9 cellular contexts compared by ENCODE assay signal in genomic region chr12:58919271-58920101, GRCh38. TPM values are rescaled to one million over a fixed set of nuclear protein-coding genes. Genes with fewer than 3 reads are reported as not detected.
A peak's percentile ranks its signal among the peaks of the same experiment; 100 is the strongest.
DNase-seq lines count a peak whose midpoint lies in the region; FAIRE-seq and TF ChIP-seq lines count a peak whose summit lies in the region.
"Had no signal": no experiment of that assay in that cellular context is flagged by ENCODE, and none has a peak within 500 bp of the region (broad histone marks: within the 10 kb centered on the region; RNA-seq: fewer than 3 reads in every experiment).

No MANE protein-coding gene starts in this region.

- H3K27me3 ChIP-seq in small intestine (ENCODE audit: control insufficient read depth in 2 of 2, insufficient read depth in 2 of 2, low read length in 2 of 2), result no peaks in the 10 kb centered on the region

- H3K4me3 Mint-ChIP-seq in activated T-cell treated with anti-CD3 and anti-CD28 coated beads, Interleukin-2, amount 50 U/mL, for 24 hours, result peak overlapping the region; percentile 10
- H3K4me3 Mint-ChIP-seq: activated naive CD4-positive, alpha-beta T cell treated with anti-CD3 and anti-CD28 coated beads, Interleukin-2, amount 50 U/mL, for 24 hours had no signal

- H3K27ac Mint-ChIP-seq in activated T-cell treated with anti-CD3 and anti-CD28 coated beads, Interleukin-2, amount 50 U/mL, for 24 hours, result no peak overlapping the region
- H3K27ac Mint-ChIP-seq: activated naive CD4-positive, alpha-beta T cell treated with anti-CD3 and anti-CD28 coated beads, Interleukin-2, amount 50 U/mL, for 24 hours had no signal

- in situ Hi-C loops in astrocyte of the cerebellum (cut with HindIII; ENCODE audit: low sequenced_read_pairs), result no loop called here

- H3K4me3 ChIP-seq in astrocyte of the cerebellum (ENCODE audit: low read depth, low read length) (peak overlapping the region; percentile 71), iPS-18c (ENCODE audit: insufficient read depth, low read depth, low read length) (peak overlapping the region; percentile 73), small intestine (ENCODE audit: low read depth in 1 of 2, low read length in 2 of 2) (peak overlapping the region; percentile 62 to 89)

- no peaks in the 10 kb centered on the region for H3K36me3 ChIP-seq in small intestine (ENCODE audit: control insufficient read depth in 2 of 2, insufficient read depth in 2 of 2, low read length in 2 of 2)

- 1 to 2% (median 1%) methylated on average over 48 to 49 of the region's 49 CpGs for WGBS in small intestine, 3 donors

- TF ChIP-seq EP300 in Ishikawa (IDR thresholded peaks at IDR 0.05; ENCODE audit: borderline replicate concordance), result no peak

- peak; percentile 28 for DNase-seq in activated T-cell treated with anti-CD3 and anti-CD28 coated beads, Interleukin-2, amount 50 U/mL, for 24 hours
- DNase-seq in activated T-cell treated with anti-CD3 and anti-CD28 coated beads, Interleukin-2, amount 50 U/mL, for 1 hour, result no peak
- DNase-seq in astrocyte of the cerebellum (ENCODE audit: low read depth) (no peak), small intestine (peak; percentile 74), NCI-H1105 (lab: John Stamatoyannopoulos, UW) (no peak), cerebellar cortex (ENCODE audit: low spot score) (no peak)

- H3K4me1 Mint-ChIP-seq in activated T-cell treated with anti-CD3 and anti-CD28 coated beads, Interleukin-2, amount 50 U/mL, for 24 hours (ENCODE audit: low read depth), result peaks cover 12% of the 10 kb centered on the region
- H3K4me1 Mint-ChIP-seq: activated naive CD4-positive, alpha-beta T cell treated with anti-CD3 and anti-CD28 coated beads, Interleukin-2, amount 50 U/mL, for 24 hours had no signal

- peaks cover 0 to 3% of the 10 kb centered on the region in 2 donors for H3K4me1 ChIP-seq in small intestine (ENCODE audit: control insufficient read depth in 2 of 2, insufficient read depth in 1 of 2, low read depth in 1 of 2, low read length in 1 of 2)

- peaks cover 48% of the 10 kb centered on the region for H3K27me3 Mint-ChIP-seq in activated T-cell treated with anti-CD3 and anti-CD28 coated beads, Interleukin-2, amount 50 U/mL, for 24 hours

- no peaks in the 10 kb centered on the region for H3K36me3 Mint-ChIP-seq in activated T-cell treated with anti-CD3 and anti-CD28 coated beads, Interleukin-2, amount 50 U/mL, for 24 hours (ENCODE audit: low read depth)
- H3K36me3 Mint-ChIP-seq: activated naive CD4-positive, alpha-beta T cell treated with anti-CD3 and anti-CD28 coated beads, Interleukin-2, amount 50 U/mL, for 24 hours had no signal

- no peaks in the 10 kb centered on the region for H3K9me3 Mint-ChIP-seq in activated T-cell treated with anti-CD3 and anti-CD28 coated beads, Interleukin-2, amount 50 U/mL, for 24 hours
- H3K9me3 Mint-ChIP-seq: activated naive CD4-positive, alpha-beta T cell treated with anti-CD3 and anti-CD28 coated beads, Interleukin-2, amount 50 U/mL, for 24 hours had no signal

- no peaks in the 10 kb centered on the region for H3K9me3 ChIP-seq in iPS-18c (ENCODE audit: control insufficient read depth, insufficient read depth, low read length)
- H3K9me3 ChIP-seq in small intestine (ENCODE audit: control insufficient read depth, low read depth), result no peaks in the 10 kb centered on the region

- FAIRE-seq in small intestine (lab: Jason Lieb, UNC), result no peak

- no peak for TF ChIP-seq RAD21 in Ishikawa (IDR thresholded peaks at IDR 0.05; ENCODE audit: low read depth)

- peak overlapping the region; percentile 77 to 92 for H3K27ac ChIP-seq in small intestine (ENCODE audit: low read depth in 1 of 2, low read length in 1 of 2)

- no peak for TF ChIP-seq CTCF in astrocyte of the cerebellum (IDR thresholded peaks at IDR 0.05; ENCODE audit: low read depth, low read length, missing control alignments)

TF ChIP-seq in Ishikawa, 13 proteins besides CTCF, POLR2A, EP300 and RAD21:
- TF ChIP-seq MAX (IDR thresholded peaks at IDR 0.05) (peak; percentile 42; the same call in 1 of the 2 replicates), EGR1 (IDR thresholded peaks at IDR 0.05) (no peak), TEAD4 (IDR thresholded peaks at IDR 0.05) (no peak), CEBPB (IDR thresholded peaks at IDR 0.05) (no peak)
TF ChIP-seq in Ishikawa: peak in this region for 1.

RNA-seq across cellular contexts. Expression of gene LRIG3, which starts 0.8 kb away (rescaled TPM):
- polyA plus RNA-seq in small intestine, result 10 to 100 TPM in 1 of 3 donors, 1 to 10 TPM in 2; 3.6 to 21.6 (median 3.8) TPM

Comparison
In these comparisons a context has a peak if more than half of its experiments do, and no peak if none do; other contexts are left out.
1. DNase-seq: peak in activated T-cell treated with anti-CD3 and anti-CD28 coated beads, Interleukin-2, amount 50 U/mL, for 24 hours (single experiment) and small intestine (single experiment); none in activated T-cell treated with anti-CD3 and anti-CD28 coated beads, Interleukin-2, amount 50 U/mL, for 1 hour (single experiment), astrocyte of the cerebellum (single experiment), NCI-H1105 (single experiment) and cerebellar cortex (single experiment).
2. Peak in every context shown above with its lines, with median percentiles within 50 percentile points of each other: H3K4me3 ChIP-seq.